Comparison of ENCODE assay signal across 1 cellular context in genomic region chr17:47650525-47651522, GRCh38.
TF ChIP-seq lines count a peak whose summit lies in the region.

No MANE protein-coding gene starts in this region.

TF ChIP-seq in K562, 482 proteins besides CTCF, POLR2A, EP300 and RAD21 (continued from another document and continues in another):
- TF ChIP-seq CREB3L1 (IDR thresholded peaks at IDR 0.05; ENCODE audit: borderline replicate concordance, low read depth) (peak; percentile 53; the same call in 1 of the 2 replicates), SNRNP70 (optimal IDR thresholded peaks at IDR 0.05; ENCODE audit: low read depth, low read length) (no peak), MITF (IDR thresholded peaks at IDR 0.05) (no peak), XRCC5 (IDR thresholded peaks at IDR 0.05; ENCODE audit: low read depth, low read length) (no peak), RREB1 (CRISPR knock-in tag; IDR thresholded peaks at IDR 0.05) (no peak), POLR3A (IDR thresholded peaks at IDR 0.05; ENCODE audit: borderline replicate concordance, extremely low read depth, insufficient read depth, insufficient read length) (no peak), NR2C2 (CRISPR knock-in tag; IDR thresholded peaks at IDR 0.05) (no peak), NR2C2 (tag; IDR thresholded peaks at IDR 0.05) (no peak), PATZ1 (CRISPR knock-in tag; IDR thresholded peaks at IDR 0.05; ENCODE audit: borderline replicate concordance) (no peak), SMARCA5 (IDR thresholded peaks at IDR 0.05) (no peak), ZNF740 (CRISPR knock-in tag; IDR thresholded peaks at IDR 0.05) (0 out of 2 replicates have a peak, but pooled peaks have one; percentile 36), ZNF740 (tag; IDR thresholded peaks at IDR 0.05) (peak in 1 of 2 experiments; percentile 83; a peak in 2 of 4 replicates), ZNF224 (CRISPR knock-in tag; IDR thresholded peaks at IDR 0.05) (no peak), SRSF9 (IDR thresholded peaks at IDR 0.05; ENCODE audit: borderline replicate concordance, low read depth, low read length) (no peak), PHF21A (IDR thresholded peaks at IDR 0.05; ENCODE audit: borderline replicate concordance, low read depth) (no peak), BDP1 (IDR thresholded peaks at IDR 0.05; ENCODE audit: insufficient read depth, insufficient read length) (no peak), SIN3B (IDR thresholded peaks at IDR 0.05; ENCODE audit: low read depth) (no peak), RBM22 (IDR thresholded peaks at IDR 0.05; ENCODE audit: low read depth, low read length, poor library complexity, severe bottlenecking) (peak; percentile 16), E2F5 (CRISPR knock-in tag; IDR thresholded peaks at IDR 0.05) (no peak), RB1 (IDR thresholded peaks at IDR 0.05; ENCODE audit: low read depth) (peak; percentile 70; the same call in 1 of the 2 replicates), CBX2 (IDR thresholded peaks at IDR 0.05; ENCODE audit: insufficient read depth, low read length, poor library complexity, severe bottlenecking) (no peak), IRF9 (tag; IDR thresholded peaks at IDR 0.05) (no peak), NCOA1 (IDR thresholded peaks at IDR 0.05; ENCODE audit: low read depth) (no peak), ETS1 (conservative IDR thresholded peaks at IDR 0.05; ENCODE audit: control insufficient read depth, low read depth, low read length) (peak; percentile 69; the same call in 1 of the 2 replicates), GTF2E2 (tag; IDR thresholded peaks at IDR 0.05) (no peak), NKRF (IDR thresholded peaks at IDR 0.05; ENCODE audit: borderline replicate concordance) (peak; percentile 91), MYNN (IDR thresholded peaks at IDR 0.05) (no peak), MYNN (CRISPR knock-in tag; IDR thresholded peaks at IDR 0.05) (no peak), THRA (IDR thresholded peaks at IDR 0.05) (no peak), TARDBP (IDR thresholded peaks at IDR 0.05) (no peak), HNRNPK (IDR thresholded peaks at IDR 0.05; ENCODE audit: low read depth, low read length, poor library complexity, severe bottlenecking) (peak; percentile 94), ZNF311 (CRISPR knock-in tag; IDR thresholded peaks at IDR 0.05) (no peak), CLOCK (CRISPR knock-in tag; IDR thresholded peaks at IDR 0.05; ENCODE audit: borderline replicate concordance) (no peak), TAL1 (IDR thresholded peaks at IDR 0.05) (no peak), PHF20 (IDR thresholded peaks at IDR 0.05; ENCODE audit: partially characterized antibody) (no peak)
